In genomic region chr4:99979872-99980271, GRCh38 we compare ENCODE assay signal across 1 cellular context.
TF ChIP-seq lines count a peak whose summit lies in the region.

No MANE protein-coding gene starts in this region.

TF ChIP-seq in HepG2, 621 proteins besides CTCF, POLR2A, EP300 and RAD21:
- TF ChIP-seq ZNF253 (CRISPR knock-in tag; IDR thresholded peaks at IDR 0.05; ENCODE audit: borderline replicate concordance) (no peak), ZNF121 (CRISPR knock-in tag; IDR thresholded peaks at IDR 0.05) (no peak), ZNF382 (CRISPR knock-in tag; IDR thresholded peaks at IDR 0.05; ENCODE audit: borderline replicate concordance) (no peak), HNRNPL (IDR thresholded peaks at IDR 0.05; ENCODE audit: low read depth, low read length) (no peak), ATF3 (CRISPR knock-in tag; IDR thresholded peaks at IDR 0.05) (no peak), TBX2 (CRISPR knock-in tag; IDR thresholded peaks at IDR 0.05; ENCODE audit: borderline replicate concordance) (no peak), KLF6 (CRISPR knock-in tag; IDR thresholded peaks at IDR 0.05) (no peak), PATZ1 (CRISPR knock-in tag; IDR thresholded peaks at IDR 0.05) (no peak)
